Comparison of ENCODE assay signal across 25 cellular contexts in genomic region chr12:109167781-109168180, GRCh38.
"Had no signal": no experiment of that assay in that cellular context is flagged by ENCODE, and none has a peak within 500 bp of the region (broad histone marks: within the 10 kb centered on the region; RNA-seq: fewer than 3 reads in every experiment).

No MANE protein-coding gene starts in this region.

- H3K27me3 ChIP-seq: ascending aorta, SJCRH30 had no signal

- H3K4me3 ChIP-seq: ascending aorta, SJCRH30, SK-N-MC had no signal

- H3K36me3 ChIP-seq: SJCRH30 had no signal

- H3K27ac ChIP-seq: ascending aorta, SJCRH30, SK-N-MC, WERI-Rb-1 had no signal

- H3K9me3 ChIP-seq: ascending aorta, SJCRH30 had no signal

- ATAC-seq: activated CD8-positive, alpha-beta T cell treated with anti-CD3 and anti-CD28 coated beads for 36 hours; Panc1 had no signal

- DNase-seq: activated CD4-positive, alpha-beta T cell treated with anti-CD3 and anti-CD28 coated beads, Interleukin-2, amount 10 ng/mL, durations not matched to agents 24 days and 14 days; activated CD4-positive, alpha-beta T cell treated with anti-CD3 and anti-CD28 coated beads, Interleukin-2, amount 50 U/mL, for 4 hours; activated CD4-positive, CD25-positive, alpha-beta regulatory T cell; activated CD8-positive, alpha-beta T cell treated with anti-CD3 and anti-CD28 coated beads for 36 hours; activated gamma-delta T cell; activated naive CD4-positive, alpha-beta T cell treated with Interleukin-2 at 50 U/mL for 16 hours; activated naive CD8-positive, alpha-beta T cell treated with anti-CD3 and anti-CD28 coated beads, Interleukin-2, amount 10 ng/mL, durations not matched to agents 7 days and 5 days; activated T-cell treated with anti-CD3 and anti-CD28 coated beads, Interleukin-2, amount 50 U/mL, for 24 hours; amygdala; KG1; MM.1S; MV-4-11; NCI-H1092; NCI-H1436 treated with DMSO at 0.1 percent for 48 hours; NCI-H1694 treated with DMSO at 0.1 percent for 48 hours; NCI-H2029; NCI-H345; NCI-H524 treated with DMSO at 0.1 percent for 48 hours; SHP77; SJCRH30; T1000; WERI-Rb-1 had no signal

- H3K4me1 ChIP-seq: ascending aorta had no signal
